In the genomic region with DNA sequence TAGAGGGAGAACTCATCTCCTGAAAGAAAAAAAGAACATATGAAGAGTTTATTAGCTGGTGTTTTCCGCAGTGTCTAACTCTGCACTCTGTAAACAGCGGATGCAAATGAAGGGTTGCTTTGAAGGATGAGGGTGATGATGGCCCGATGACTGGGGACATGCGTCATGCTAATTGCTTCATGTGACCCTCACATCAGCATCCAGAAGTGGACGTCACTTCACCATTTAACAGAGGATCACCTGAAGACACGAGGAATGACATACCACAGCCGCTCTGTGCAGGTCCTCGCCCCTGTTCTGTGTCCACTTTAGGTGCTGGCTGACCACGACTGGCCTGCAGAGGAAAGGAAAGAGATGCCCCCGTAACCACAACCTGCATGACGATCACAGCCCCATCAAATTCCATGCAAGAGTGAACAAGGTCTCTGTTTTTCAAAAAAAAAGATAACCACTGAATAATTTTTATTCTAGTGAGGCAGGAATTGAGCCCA, we compare ENCODE assay signal across 14 cellular contexts.
DNase-seq lines count a peak whose midpoint lies in the region; ATAC-seq lines count a peak whose summit lies in the region.
"Had no signal": no experiment of that assay in that cellular context is flagged by ENCODE, and none has a peak within 500 bp of the region (broad histone marks: within the 10 kb centered on the region; RNA-seq: fewer than 3 reads in every experiment).

No MANE protein-coding gene starts in this region.

- H3K9ac ChIP-seq in BLaER1 (no peak overlapping the region; the same call in 1 of the 2 replicates), trophoblast cell (ENCODE audit: low read length) (no peak overlapping the region)
- H3K9ac ChIP-seq: GM23248 had no signal

- H3K9me3 ChIP-seq in BLaER1 (no peaks in the 10 kb centered on the region; the same call in 1 of the 2 replicates), trophoblast cell (ENCODE audit: insufficient read depth, low read depth, low read length) (no peaks in the 10 kb centered on the region)
- H3K9me3 ChIP-seq: BE2C, Caco-2 had no signal

- H2AK5ac ChIP-seq in trophoblast cell (ENCODE audit: low read length), result no peak overlapping the region

- H2BK12ac ChIP-seq in trophoblast cell (ENCODE audit: low read length), result no peak overlapping the region

- peak overlapping the region; percentile 22; the same call in 1 of the 2 replicates for H3K4me3 ChIP-seq in BLaER1
- H3K4me3 ChIP-seq in trophoblast cell (ENCODE audit: low read depth, low read length), result no peak overlapping the region
- H3K4me3 ChIP-seq: GM12878, GM23248 had no signal

- H2BK120ac ChIP-seq in trophoblast cell (ENCODE audit: insufficient read depth, low read length, poor library complexity), result no peak overlapping the region

- H3K4me1 ChIP-seq in BLaER1, result peaks cover 73% of the 10 kb centered on the region
- peaks cover 0 to 9% of the 10 kb centered on the region in 2 experiments for H3K4me1 ChIP-seq in trophoblast cell (ENCODE audit: control insufficient read depth in 1 of 2, insufficient read depth in 2 of 2, low read length in 2 of 2)
- H3K4me1 ChIP-seq: BE2C had no signal

- ATAC-seq in GM21447 (IDR thresholded peaks at IDR 0.05; ENCODE audit: unreplicated experiment), result no peak
- ATAC-seq: GM12878, HCT116 had no signal

- H4K20me1 ChIP-seq in BLaER1, result no peaks in the 10 kb centered on the region

- no peak overlapping the region for H3K4ac ChIP-seq in trophoblast cell (ENCODE audit: low read depth, low read length)

- no peak overlapping the region for H3K23ac ChIP-seq in trophoblast cell (ENCODE audit: low read length)

- H2AFZ ChIP-seq in trophoblast cell (ENCODE audit: insufficient read depth, low read length, poor library complexity), result no peak overlapping the region
- H2AFZ ChIP-seq: GM23248 had no signal

- no peaks in the 10 kb centered on the region for H3K79me1 ChIP-seq in trophoblast cell (ENCODE audit: low read length)

- H4K12ac ChIP-seq in trophoblast cell (ENCODE audit: low read depth, low read length), result no peak overlapping the region

- no peak overlapping the region for H2BK5ac ChIP-seq in trophoblast cell (ENCODE audit: low read depth, low read length, poor library complexity)

- H4K8ac ChIP-seq in trophoblast cell (ENCODE audit: low read depth, low read length), result no peak overlapping the region

- H3K36me3 ChIP-seq in BLaER1, result no peaks in the 10 kb centered on the region
- no peaks in the 10 kb centered on the region for H3K36me3 ChIP-seq in trophoblast cell (ENCODE audit: control insufficient read depth in 1 of 2, insufficient read depth in 2 of 2, low read length in 2 of 2)
- H3K36me3 ChIP-seq: BE2C had no signal

- DNase-seq in DMS53 treated with DMSO at 0.1 percent for 48 hours (lab: John Stamatoyannopoulos, UW; ENCODE audit: unreplicated experiment), result peak; percentile 39
- DNase-seq in glomerular visceral epithelial cell (ENCODE audit: extremely low spot score), result peak; percentile 27
- peak; percentile 26 to 69 for DNase-seq in trophoblast cell
- DNase-seq in KG1 (lab: John Stamatoyannopoulos, UW), result no peak
- no peak for DNase-seq in amygdala (lab: John Stamatoyannopoulos, UW)
- DNase-seq: BE2C; CD8-positive, alpha-beta memory T cell; DMS79; GM23248 had no signal

- no peaks in the 10 kb centered on the region for H3K79me2 ChIP-seq in trophoblast cell (ENCODE audit: control insufficient read depth, insufficient read depth, low read length, poor library complexity)

- no peak overlapping the region for H3K18ac ChIP-seq in trophoblast cell (ENCODE audit: low read length)

- H3K27ac ChIP-seq in BLaER1 (peak overlapping the region; percentile 13), trophoblast cell (ENCODE audit: low read depth, low read length) (no peak overlapping the region)
- H3K27ac ChIP-seq: GM23248 had no signal

- no peak overlapping the region for H4K91ac ChIP-seq in trophoblast cell (ENCODE audit: low read depth, low read length)

- no CpG with 5 or more reads among the region's 11 CpGs for WGBS in trophoblast cell (ENCODE audit: extremely low coverage, insufficient coverage, insufficient read length)

- no peak overlapping the region for H3K14ac ChIP-seq in trophoblast cell (ENCODE audit: low read length)

- H3K27me3 ChIP-seq in BLaER1, result no peaks in the 10 kb centered on the region
- H3K27me3 ChIP-seq in trophoblast cell (ENCODE audit: insufficient read depth, low read length), result no peaks in the 10 kb centered on the region
- H3K27me3 ChIP-seq: BE2C had no signal

- H3K4me2 ChIP-seq in BLaER1, result peak overlapping the region; percentile 88
- no peak overlapping the region for H3K4me2 ChIP-seq in trophoblast cell (ENCODE audit: low read length)

Comparison
In these comparisons a context has a peak if more than half of its experiments do, and no peak if none do; other contexts are left out.
1. DNase-seq: peak in DMS53 treated with DMSO at 0.1 percent for 48 hours (single experiment), glomerular visceral epithelial cell (single experiment) and trophoblast cell (2 of 2); none in KG1 (single experiment) and amygdala (0 of 56).